ENCODE assay signal across 27 cellular contexts in genomic region chr3:146155022-146155421, GRCh38. TPM values are rescaled to one million over a fixed set of nuclear protein-coding genes. Genes with fewer than 3 reads are reported as not detected.
DNase-seq lines count a peak whose midpoint lies in the region; ATAC-seq, FAIRE-seq and TF ChIP-seq lines count a peak whose summit lies in the region.
"Had no signal": no experiment of that assay in that cellular context is flagged by ENCODE, and none has a peak within 500 bp of the region (broad histone marks: within the 10 kb centered on the region; RNA-seq: fewer than 3 reads in every experiment).

No MANE protein-coding gene starts in this region.

- DNase-seq in OCI-M1 (lab: John Stamatoyannopoulos, UW) (peak; percentile 87), endothelial cell of umbilical vein (ENCODE audit: low read depth, low spot score) (no peak), left colon (no peak), thyroid gland (no peak), NCI-H2196 (lab: John Stamatoyannopoulos, UW; ENCODE audit: unreplicated experiment) (no peak), body of pancreas (no peak), GM19240 (ENCODE audit: insufficient read length, low spot score) (no peak)
- DNase-seq: activated CD4-positive, alpha-beta T cell treated with anti-CD3 and anti-CD28 coated beads, Interleukin-2, amount 50 U/mL, for 48 hours; aorta; C1 segment of cervical spinal cord; central memory CD4-positive, alpha-beta T cell; COR-L47; DMS53; H9; KG1; left cardiac atrium; mesenchymal stem cell; MM.1S; NCI-H1417; NCI-H2029 treated with DMSO at 0.1 percent for 48 hours; NCI-H345; SJCRH30; stimulated activated CD8-positive, alpha-beta memory T cell treated with anti-CD3 and anti-CD28 coated beads, Interleukin-4, amount 100 ng/mL, for 48 hours; stomach; T1000 had no signal

- POLR2A ChIA-PET in endothelial cell of umbilical vein (lab: Charles Lee) = no interaction called here

- no TSS peak for BruUV-seq in endothelial cell of umbilical vein (replicated peaks; lab: Mats Ljungman, UMichigan)

- intact Hi-C loops in endothelial cell of umbilical vein (cut with micrococcal nuclease) (no loop called here), left colon (cut with DNase I, micrococcal nuclease) (no loop called here), thyroid gland (cut with DNase I) (no loop called here), body of pancreas (cut with DNase I) (no loop called here)

- H3K27ac ChIP-seq in endothelial cell of umbilical vein (ENCODE audit: insufficient read depth, low read depth, low read length) (no peak overlapping the region), thyroid gland (peak overlapping the region; percentile 95 to 97 (median 96)), body of pancreas (peak overlapping the region in 1 of 4 donors; percentile 33)
- H3K27ac ChIP-seq: neutrophil, SJCRH30 had no signal

- no peaks in the 10 kb centered on the region for H3K9me3 ChIP-seq in endothelial cell of umbilical vein (replicated peaks; ENCODE audit: control insufficient read depth, insufficient read depth, low read length)
- no peaks in the 10 kb centered on the region for H3K9me3 ChIP-seq in thyroid gland
- no peaks in the 10 kb centered on the region for H3K9me3 ChIP-seq in body of pancreas
- H3K9me3 ChIP-seq: neutrophil, SJCRH30, stomach had no signal

- dilution Hi-C loops in endothelial cell of umbilical vein (cut with MboI; ENCODE audit: extremely low pct_ligation_motif_present, low sequenced_read_pairs) = no loop called here

- peak overlapping the region; percentile 30 for H3K4me2 ChIP-seq in endothelial cell of umbilical vein (ENCODE audit: insufficient read depth, low read length)

- peaks cover 2% of the 10 kb centered on the region for H4K20me1 ChIP-seq in endothelial cell of umbilical vein (replicated peaks; ENCODE audit: control insufficient read depth, extremely low read depth, insufficient read depth, low read length)

- H3K9ac ChIP-seq in endothelial cell of umbilical vein (replicated peaks; ENCODE audit: extremely low read depth, insufficient read depth, low read length) = no peak overlapping the region

- H3K4me3 ChIP-seq in endothelial cell of umbilical vein (replicated peaks in 1 of 3; ENCODE audit: insufficient read depth in 1 of 3, low read depth in 1 of 3, low read length in 3 of 3) (no peak overlapping the region), thyroid gland (replicated peaks in 1 of 3) (no peak overlapping the region), body of pancreas (no peak overlapping the region)
- H3K4me3 ChIP-seq: SJCRH30 had no signal

- no peaks in the 10 kb centered on the region for H3K9me1 ChIP-seq in endothelial cell of umbilical vein (replicated peaks; ENCODE audit: control insufficient read depth, extremely low read depth, insufficient read depth, low read length)

- H3K36me3 ChIP-seq in endothelial cell of umbilical vein (ENCODE audit: control insufficient read depth in 2 of 2, extremely low read depth in 1 of 2, insufficient read depth in 2 of 2, low read length in 2 of 2) = peaks cover 0 to 11% of the 10 kb centered on the region in 2 experiments
- H3K36me3 ChIP-seq in thyroid gland = no peaks in the 10 kb centered on the region
- H3K36me3 ChIP-seq in body of pancreas (replicated peaks in 1 of 2; ENCODE audit: insufficient read depth in 1 of 2, low read depth in 2 of 2) = no peaks in the 10 kb centered on the region
- H3K36me3 ChIP-seq: neutrophil, SJCRH30, stomach had no signal

- TF ChIP-seq CTCF in endothelial cell of umbilical vein (IDR thresholded peaks at IDR 0.05; ENCODE audit: extremely low read depth in 1 of 2, insufficient read depth in 1 of 2, low read depth in 1 of 2, low read length in 2 of 2) (no peak), thyroid gland (IDR thresholded peaks at IDR 0.05) (no peak), body of pancreas (IDR thresholded peaks at IDR 0.05) (no peak)

- no peaks in the 10 kb centered on the region for H3K27me3 ChIP-seq in endothelial cell of umbilical vein (ENCODE audit: control insufficient read depth in 2 of 2, insufficient read depth in 2 of 2, low read length in 2 of 2)
- H3K27me3 ChIP-seq in thyroid gland = no peaks in the 10 kb centered on the region
- H3K27me3 ChIP-seq in body of pancreas = no peaks in the 10 kb centered on the region
- H3K27me3 ChIP-seq: SJCRH30, stomach had no signal

- WGBS in thyroid gland, 2 donors = 34 to 60% methylated on average over 2 of the region's 2 CpGs
- 17 to 40% methylated on average over 2 of the region's 2 CpGs for WGBS in body of pancreas, 2 donors

- TF ChIP-seq POLR2A in endothelial cell of umbilical vein (IDR thresholded peaks at IDR 0.05; ENCODE audit: low read depth, low read length) (no peak), thyroid gland (IDR thresholded peaks at IDR 0.05) (no peak), body of pancreas (IDR thresholded peaks at IDR 0.05) (no peak)

- FAIRE-seq in endothelial cell of umbilical vein (lab: Jason Lieb, UNC) = no peak

- H3K4me1 ChIP-seq in endothelial cell of umbilical vein (ENCODE audit: control insufficient read depth, extremely low read depth, insufficient read depth, low read length) = peaks cover 35% of the 10 kb centered on the region
- peaks cover 53 to 55% of the 10 kb centered on the region in 2 donors for H3K4me1 ChIP-seq in thyroid gland
- peaks cover 71% of the 10 kb centered on the region for H3K4me1 ChIP-seq in body of pancreas

- CTCF ChIA-PET in endothelial cell of umbilical vein (lab: Charles Lee) = interaction anchor here (1.2 to 7.1 kb wide), 2 partner anchors 10 to 90 kb away, joined by 7 to 85 read pairs; no protein-coding TSS in a partner anchor

- H3K79me2 ChIP-seq in endothelial cell of umbilical vein (ENCODE audit: control insufficient read depth, insufficient read depth, low read length) = peaks cover 99% of the 10 kb centered on the region

- ATAC-seq in left colon = peak; percentile 14
- ATAC-seq in body of pancreas = no peak
- ATAC-seq: activated T-helper 17 cell treated with anti-CD3 and anti-CD28 coated beads, Interleukin-2, amount 50 U/mL, for 72 hours had no signal

- no peak overlapping the region for H2AFZ ChIP-seq in endothelial cell of umbilical vein (ENCODE audit: low read depth, low read length)

TF ChIP-seq in endothelial cell of umbilical vein, 7 proteins besides CTCF, POLR2A, EP300 and RAD21:
- TF ChIP-seq MYC (IDR thresholded peaks at IDR 0.05; ENCODE audit: low read depth, low read length) (no peak), GATA2 (IDR thresholded peaks at IDR 0.05; ENCODE audit: insufficient read depth, insufficient read length, low read depth, low read length) (no peak)

RNA-seq across cellular contexts. Expression of gene PLOD2, which starts 6.0 kb away (rescaled TPM):
- total RNA-seq in endothelial cell of umbilical vein (193 and 228 TPM in 2 replicates), left colon (100 to 1,000 TPM in 1 of 2 donors, 10 to 100 TPM in 1; 89.6 to 136 TPM), thyroid gland (100 to 1,000 TPM; 110 to 171 (median 156) TPM), body of pancreas (10 to 100 TPM; 16.8 to 24.4 TPM)
- polyA plus RNA-seq in endothelial cell of umbilical vein = 22.6 and 36.1 TPM in 2 replicates
- 46.7 and 47.7 TPM in 2 replicates for polyA plus RNA-seq in endothelial cell of umbilical vein (2011; cell fraction: cytosol; rRNA removed)
- 85.2 and 127 TPM in 2 replicates for polyA plus RNA-seq in endothelial cell of umbilical vein (2011; cell fraction: nucleus; rRNA removed)
- 286 and 373 TPM in 2 replicates for polyA plus RNA-seq in endothelial cell of umbilical vein (2012)
- polyA minus RNA-seq in endothelial cell of umbilical vein = 64.7 and 67.6 TPM in 2 replicates
- 5.3 TPM for polyA minus RNA-seq in endothelial cell of umbilical vein (2011; cell fraction: cytosol; rRNA and poly(A)+ RNA removed)
- polyA minus RNA-seq in endothelial cell of umbilical vein (2011; cell fraction: nucleus; rRNA and poly(A)+ RNA removed) = 176 and 243 TPM in 2 replicates
